ENCODE assay signal across 8 cellular contexts in genomic region chr2:16617282-16618266, GRCh38. TPM values are rescaled to one million over a fixed set of nuclear protein-coding genes. Genes with fewer than 3 reads are reported as not detected.
A peak's percentile ranks its signal among the peaks of the same experiment; 100 is the strongest.
DNase-seq lines count a peak whose midpoint lies in the region; ATAC-seq, FAIRE-seq and TF ChIP-seq lines count a peak whose summit lies in the region.

No MANE protein-coding gene starts in this region.

- H3K4me3 Mint-ChIP-seq in activated T-cell treated with anti-CD3 and anti-CD28 coated beads, Interleukin-2, amount 50 U/mL, for 4 hours, result no peak overlapping the region

- intact Hi-C loops in vagina (cut with DNase I), result loop anchor here (5.0 kb wide), 2 partner anchors 50 to 140 kb away; partner anchors contain the start of gene CYRIA

- peaks cover 0 to 4% of the 10 kb centered on the region in 2 donors for H3K36me3 ChIP-seq in vagina

- H3K27me3 Mint-ChIP-seq in activated T-cell treated with anti-CD3 and anti-CD28 coated beads, Interleukin-2, amount 50 U/mL, for 4 hours (ENCODE audit: low read depth), result peaks cover 14% of the 10 kb centered on the region

- TF ChIP-seq POLR2A in vagina (IDR thresholded peaks at IDR 0.05), result no peak

- no peak overlapping the region for H3K27ac ChIP-seq in vagina

- H3K9me3 ChIP-seq in vagina, result no peaks in the 10 kb centered on the region

- no peak for FAIRE-seq in RCC 7860 (lab: Jason Lieb, UNC)

- no peak for ATAC-seq in activated T-cell treated with anti-CD3 and anti-CD28 coated beads, Interleukin-2, amount 50 U/mL, for 4 hours

- no peaks in the 10 kb centered on the region for H3K27me3 ChIP-seq in vagina

- peak; percentile 19 for DNase-seq in RCC 7860 (ENCODE audit: low spot score)
- DNase-seq in foreskin fibroblast, result no peak
- DNase-seq in renal cortical epithelial cell (ENCODE audit: low read depth), result peak; percentile 47
- DNase-seq in activated T-cell treated with anti-CD3 and anti-CD28 coated beads, Interleukin-2, amount 50 U/mL, for 4 hours, result no peak
- DNase-seq in NCI-H2029 (lab: John Stamatoyannopoulos, UW), result no peak
- no peak for DNase-seq in vagina (ENCODE audit: extremely low spot score in 2 of 2)
- DNase-seq in NCI-H2196 treated with DMSO at 0.1 percent for 48 hours (lab: John Stamatoyannopoulos, UW; ENCODE audit: unreplicated experiment), result no peak

- H3K36me3 Mint-ChIP-seq in activated T-cell treated with anti-CD3 and anti-CD28 coated beads, Interleukin-2, amount 50 U/mL, for 4 hours (ENCODE audit: insufficient read depth), result no peaks in the 10 kb centered on the region

- peak; percentile 30; the same call in 1 of the 2 replicates for TF ChIP-seq CTCF in GM12874 (IDR thresholded peaks at IDR 0.05; ENCODE audit: insufficient read depth, low read depth, low read length)
- TF ChIP-seq CTCF in foreskin fibroblast (IDR thresholded peaks at IDR 0.05; ENCODE audit: low read depth, low read length), result peak; percentile 23
- TF ChIP-seq CTCF in vagina (IDR thresholded peaks at IDR 0.05), result peak in 1 of 3 experiments; percentile 36

- peaks cover 4% of the 10 kb centered on the region for H3K4me1 Mint-ChIP-seq in activated T-cell treated with anti-CD3 and anti-CD28 coated beads, Interleukin-2, amount 50 U/mL, for 4 hours (ENCODE audit: low read depth)

- no peaks in the 10 kb centered on the region for H3K9me3 Mint-ChIP-seq in activated T-cell treated with anti-CD3 and anti-CD28 coated beads, Interleukin-2, amount 50 U/mL, for 4 hours

- H3K4me1 ChIP-seq in vagina, result peaks cover 45% of the 10 kb centered on the region

- H3K4me3 ChIP-seq in foreskin fibroblast (ENCODE audit: low read depth in 1 of 2, low read length in 2 of 2) (no peak overlapping the region), vagina (no peak overlapping the region)

RNA-seq across cellular contexts. Expression of gene CYRIA, which starts 48.1 kb away (rescaled TPM):
- 9.2 and 11.6 TPM in 2 replicates for total RNA-seq in renal cortical epithelial cell
- total RNA-seq in activated T-cell treated with anti-CD3 and anti-CD28 coated beads, Interleukin-2, amount 50 U/mL, for 4 hours, result 1 to 10 TPM in 2 of 3 donors, under 1 TPM in 1; 0.51 to 1.8 (median 1.8) TPM
- 12.5 TPM for total RNA-seq in vagina

Comparison
In these comparisons a context has a peak if more than half of its experiments do, and no peak if none do; other contexts are left out.
1. DNase-seq: peak in RCC 7860 (single experiment) and renal cortical epithelial cell (single experiment); none in foreskin fibroblast (0 of 2), activated T-cell treated with anti-CD3 and anti-CD28 coated beads, Interleukin-2, amount 50 U/mL, for 4 hours (single experiment), NCI-H2029 (single experiment), vagina (0 of 2) and NCI-H2196 treated with DMSO at 0.1 percent for 48 hours (single experiment).